8 cellular contexts compared by ENCODE assay signal in genomic region chr13:112873851-112874750, GRCh38.
A peak's percentile ranks its signal among the peaks of the same experiment; 100 is the strongest.
DNase-seq lines count a peak whose midpoint lies in the region; ATAC-seq, FAIRE-seq and TF ChIP-seq lines count a peak whose summit lies in the region.

No MANE protein-coding gene starts in this region.

- no peak for FAIRE-seq in HTR-8/SVneo (lab: Jason Lieb, UNC)

- H3K9me3 ChIP-seq in Peyer's patch (no peaks in the 10 kb centered on the region), aorta (ENCODE audit: control insufficient read depth, low read length) (no peaks in the 10 kb centered on the region)

- H3K4me1 ChIP-seq in Peyer's patch (no peaks in the 10 kb centered on the region), aorta (ENCODE audit: control insufficient read depth in 1 of 2, insufficient read depth in 2 of 2, low read length in 2 of 2) (no peaks in the 10 kb centered on the region)

- in situ Hi-C loops in G401 (cut with HindIII; ENCODE audit: low sequenced_read_pairs), result no loop called here

- H3K4me3 ChIP-seq in Peyer's patch (peak overlapping the region in 2 of 4 donors; percentile 4 to 34), aorta (ENCODE audit: low read length in 2 of 2) (no peak overlapping the region)

- intact Hi-C loops in Right ventricle myocardium superior (cut with DNase I) (no loop called here), aorta (cut with DNase I) (loop anchor here (1.0 to 10.0 kb wide), 2 partner anchors 234 to 239 kb away; no protein-coding TSS in a partner anchor)

- peak overlapping the region in 1 of 4 donors; percentile 73 for H3K27ac ChIP-seq in Peyer's patch
- H3K27ac ChIP-seq in aorta (ENCODE audit: low read depth in 1 of 2, low read length in 2 of 2), result no peak overlapping the region

- TF ChIP-seq CTCF in Peyer's patch (IDR thresholded peaks at IDR 0.05), result peak; percentile 72 to 83 (median 80)

- peaks cover 0 to 26% (median 0%) of the 10 kb centered on the region in 3 donors for H3K36me3 ChIP-seq in Peyer's patch
- no peaks in the 10 kb centered on the region for H3K36me3 ChIP-seq in aorta (ENCODE audit: control insufficient read depth in 1 of 2, insufficient read depth in 2 of 2, low read length in 1 of 2)

- WGBS in aorta, 2 donors, result 59 to 60% methylated on average over 40 of the region's 40 CpGs

- TF ChIP-seq POLR2A in Peyer's patch (IDR thresholded peaks at IDR 0.05), result no peak

- ATAC-seq in GM21529 (IDR thresholded peaks at IDR 0.05; ENCODE audit: unreplicated experiment) (peak; percentile 89), Right ventricle myocardium superior (ENCODE audit: poor library complexity) (peak; percentile 86), aorta (ENCODE audit: low FRiP score) (peak; percentile 88)

- H3K27me3 ChIP-seq in Peyer's patch, result no peaks in the 10 kb centered on the region
- H3K27me3 ChIP-seq in aorta (ENCODE audit: control insufficient read depth in 1 of 2, insufficient read depth in 2 of 2, low read length in 1 of 2), result no peaks in the 10 kb centered on the region

- peak; percentile 77 for DNase-seq in G401 (ENCODE audit: low spot score)
- peak; percentile 72 for DNase-seq in HTR-8/SVneo (ENCODE audit: insufficient read length, low spot score)
- peak; percentile 78 to 91 (median 82) for DNase-seq in Peyer's patch
- DNase-seq in activated naive CD4-positive, alpha-beta T cell treated with Interleukin-2 at 50 U/mL for 16 hours, result peak; percentile 51
- DNase-seq in Right ventricle myocardium superior, result peak; percentile 91
- peak; percentile 59 for DNase-seq in putamen (ENCODE audit: low spot score)
- DNase-seq in aorta, result peak; percentile 82 to 92
